Comparison of ENCODE assay signal across 15 cellular contexts in genomic region chr20:25005220-25005619, GRCh38. TPM values are rescaled to one million over a fixed set of nuclear protein-coding genes. Genes with fewer than 3 reads are reported as not detected.
DNase-seq lines count a peak whose midpoint lies in the region; ATAC-seq and TF ChIP-seq lines count a peak whose summit lies in the region.
"Had no signal": no experiment of that assay in that cellular context is flagged by ENCODE, and none has a peak within 500 bp of the region (broad histone marks: within the 10 kb centered on the region; RNA-seq: fewer than 3 reads in every experiment).

No MANE protein-coding gene starts in this region.

- H3K4me1 Mint-ChIP-seq in brain: peaks cover 7% of the 10 kb centered on the region
- H3K4me1 Mint-ChIP-seq: activated naive CD8-positive, alpha-beta T cell treated with anti-CD3 and anti-CD28 coated beads, Interleukin-2, amount 10 ng/mL, durations not matched to agents 7 days and 5 days; nephron progenitor cell had no signal

- in situ Hi-C loops in transverse colon (cut with MboI; ENCODE audit: low pct_ligation_motif_present in 1 of 4, low pct_unique_long_range_greater_than_20kb in 1 of 4, low sequenced_read_pairs in 3 of 4): loop anchor here in 1 of 4 donors (25.0 kb wide), 1 partner anchor 157 kb away; no protein-coding TSS in a partner anchor

- H3K27ac ChIP-seq in transverse colon (peak overlapping the region in 3 of 4 donors; percentile 64 to 75 (median 69)), smooth muscle cell (ENCODE audit: low read depth) (no peak overlapping the region)

- H3K4me1 ChIP-seq in transverse colon (peaks cover 0 to 21% (median 8%) of the 10 kb centered on the region in 4 donors), smooth muscle cell (ENCODE audit: low read depth) (no peaks in the 10 kb centered on the region)

- no peak for ATAC-seq in GM18868 (IDR thresholded peaks at IDR 0.05; ENCODE audit: unreplicated experiment)
- ATAC-seq in HG02870 (IDR thresholded peaks at IDR 0.05; ENCODE audit: unreplicated experiment): no peak
- ATAC-seq: effector memory CD8-positive, alpha-beta T cell; stimulated activated effector memory CD8-positive, alpha-beta T cell treated with anti-CD3 and anti-CD28 coated beads, Interleukin-12 subunit alpha, Interleukin-12 subunit beta, amount 100 ng/mL, for 72 hours had no signal

- H3K9me3 ChIP-seq in transverse colon: no peaks in the 10 kb centered on the region
- H3K9me3 ChIP-seq in smooth muscle cell (replicated peaks; ENCODE audit: low read depth): no peaks in the 10 kb centered on the region

- TF ChIP-seq CTCF in brain (conservative IDR thresholded peaks at IDR 0.05) (no peak), transverse colon (IDR thresholded peaks at IDR 0.05) (no peak), smooth muscle cell (IDR thresholded peaks at IDR 0.05; ENCODE audit: borderline replicate concordance, insufficient read depth, poor library complexity, severe bottlenecking) (no peak)

- peak; percentile 11 for DNase-seq in SIG-M5 treated with dmso at 0.1 percent for 504 hours (lab: John Stamatoyannopoulos, UW; ENCODE audit: unreplicated experiment)
- no peak for DNase-seq in SIG-M5 (lab: John Stamatoyannopoulos, UW)
- DNase-seq in islet precursor cell: peak; percentile 14
- DNase-seq in transverse colon: peak; percentile 40
- DNase-seq in smooth muscle cell (lab: John Stamatoyannopoulos, UW; ENCODE audit: unreplicated experiment): no peak
- DNase-seq: activated CD4-positive, alpha-beta T cell treated with anti-CD3 and anti-CD28 coated beads, Interleukin-2, amount 50 U/mL, for 48 hours; activated naive CD8-positive, alpha-beta T cell treated with anti-CD3 and anti-CD28 coated beads, Interleukin-2, amount 10 ng/mL, durations not matched to agents 7 days and 5 days; effector memory CD8-positive, alpha-beta T cell; GOT3; nephron progenitor cell had no signal

- no peaks in the 10 kb centered on the region for H3K79me2 ChIP-seq in smooth muscle cell (ENCODE audit: low read depth)

- H3K9me3 Mint-ChIP-seq in brain: peaks cover 3 to 8% (median 7%) of the 10 kb centered on the region in 5 experiments
- H3K9me3 Mint-ChIP-seq: activated naive CD8-positive, alpha-beta T cell treated with anti-CD3 and anti-CD28 coated beads, Interleukin-2, amount 10 ng/mL, durations not matched to agents 7 days and 5 days; effector memory CD8-positive, alpha-beta T cell; stimulated activated effector memory CD8-positive, alpha-beta T cell treated with anti-CD3 and anti-CD28 coated beads, Interleukin-12 subunit alpha, Interleukin-12 subunit beta, amount 100 ng/mL, for 72 hours had no signal

- TF ChIP-seq POLR2A in transverse colon (IDR thresholded peaks at IDR 0.05): no peak

- no peak overlapping the region for H2AFZ ChIP-seq in smooth muscle cell (ENCODE audit: low read depth)

- WGBS in transverse colon (ENCODE audit: low coverage in 1 of 2), 2 donors: 14 to 44% methylated on average over 1 to 2 of the region's 2 CpGs
- 93% methylated on average over 2 of the region's 2 CpGs for WGBS in smooth muscle cell (ENCODE audit: low lambda C conversion rate)

- no peaks in the 10 kb centered on the region for H4K20me1 ChIP-seq in smooth muscle cell (ENCODE audit: low read depth)

- H3K4me3 Mint-ChIP-seq in brain: no peak overlapping the region
- H3K4me3 Mint-ChIP-seq: activated naive CD8-positive, alpha-beta T cell treated with anti-CD3 and anti-CD28 coated beads, Interleukin-2, amount 10 ng/mL, durations not matched to agents 7 days and 5 days; effector memory CD8-positive, alpha-beta T cell; nephron progenitor cell; stimulated activated effector memory CD8-positive, alpha-beta T cell treated with anti-CD3 and anti-CD28 coated beads, Interleukin-12 subunit alpha, Interleukin-12 subunit beta, amount 100 ng/mL, for 72 hours had no signal

- TF ChIP-seq EP300 in transverse colon (IDR thresholded peaks at IDR 0.05; ENCODE audit: low read depth): no peak

- no peak overlapping the region for H3K9ac ChIP-seq in smooth muscle cell (ENCODE audit: low read depth)

- H3F3A ChIP-seq in smooth muscle cell (ENCODE audit: low read depth): no peaks in the 10 kb centered on the region

- H3K27ac Mint-ChIP-seq in brain: peak overlapping the region in 4 of 5 experiments; percentile 83 to 92 (median 90)
- H3K27ac Mint-ChIP-seq: activated naive CD8-positive, alpha-beta T cell treated with anti-CD3 and anti-CD28 coated beads, Interleukin-2, amount 10 ng/mL, durations not matched to agents 7 days and 5 days; nephron progenitor cell had no signal

- intact Hi-C loops in transverse colon (cut with DNase I; ENCODE audit: low total_unique reads): no loop called here

- H3K4me3 ChIP-seq in transverse colon (no peak overlapping the region), smooth muscle cell (no peak overlapping the region)

- H3K27me3 Mint-ChIP-seq in brain: no peaks in the 10 kb centered on the region
- H3K27me3 Mint-ChIP-seq: activated naive CD8-positive, alpha-beta T cell treated with anti-CD3 and anti-CD28 coated beads, Interleukin-2, amount 10 ng/mL, durations not matched to agents 7 days and 5 days; effector memory CD8-positive, alpha-beta T cell had no signal

- H3K36me3 ChIP-seq in transverse colon (peaks cover 0 to 16% (median 4%) of the 10 kb centered on the region in 4 donors), smooth muscle cell (ENCODE audit: low read depth) (no peaks in the 10 kb centered on the region)

- no peak overlapping the region for H3K4me2 ChIP-seq in smooth muscle cell

- no peaks in the 10 kb centered on the region for H3K27me3 ChIP-seq in transverse colon
- H3K27me3 ChIP-seq in smooth muscle cell (ENCODE audit: low read depth): no peaks in the 10 kb centered on the region

- H3K36me3 Mint-ChIP-seq in brain: no peaks in the 10 kb centered on the region

RNA-seq across cellular contexts. Expression of gene APMAP, which starts 12.7 kb away (rescaled TPM):
- polyA plus RNA-seq in brain (ENCODE audit: insufficient read depth, low read depth, low replicate concordance): 88.7 TPM
- 10 to 100 TPM; 14.9 to 88.6 (median 50.2) TPM for total RNA-seq in transverse colon
- 54.4 and 57.4 TPM in 2 replicates for total RNA-seq in smooth muscle cell
- polyA plus RNA-seq in smooth muscle cell: 86.9 and 90.9 TPM in 2 replicates

RNA-seq across cellular contexts. Expression of gene ACSS1, which starts 52.7 kb away (rescaled TPM):
- polyA plus RNA-seq in brain (ENCODE audit: insufficient read depth, low read depth, low replicate concordance) (12.2 TPM), smooth muscle cell (1.9 and 2.4 TPM in 2 replicates)
- total RNA-seq in transverse colon (10 to 100 TPM; 30.3 to 64.7 (median 51.6) TPM), smooth muscle cell (0.45 and 2.8 TPM in 2 replicates)

RNA-seq across cellular contexts. Expression of gene CST7, which starts 56.2 kb away (rescaled TPM):
- polyA plus RNA-seq in brain (ENCODE audit: insufficient read depth, low read depth, low replicate concordance): 2.0 TPM
- total RNA-seq in transverse colon: 1 to 10 TPM in 2 of 4 donors, not detected in 2; 3.2 to 3.3 TPM
- total RNA-seq in smooth muscle cell: not detected in 2 replicates
- polyA plus RNA-seq in smooth muscle cell: 1.8 TPM in 1 of 2 replicates, not detected in the other
- polyA plus RNA-seq: AG04450 had no signal

Comparison
In these comparisons a context has a peak if more than half of its experiments do, and no peak if none do; other contexts are left out.
1. DNase-seq: peak in SIG-M5 treated with dmso at 0.1 percent for 504 hours (single experiment), islet precursor cell (single experiment) and transverse colon (single experiment); none in SIG-M5 (single experiment) and smooth muscle cell (single experiment).